ENCODE assay signal across 30 cellular contexts in genomic region chr21:39169906-39170305, GRCh38.
"Had no signal": no experiment of that assay in that cellular context is flagged by ENCODE, and none has a peak within 500 bp of the region (broad histone marks: within the 10 kb centered on the region; RNA-seq: fewer than 3 reads in every experiment).

No MANE protein-coding gene starts in this region.

- H2AFZ ChIP-seq: neural progenitor cell, parathyroid adenoma had no signal

- H3K79me2 ChIP-seq: parathyroid adenoma had no signal

- H3K4me1 ChIP-seq: neural progenitor cell, parathyroid adenoma, thyroid gland, tibial nerve, upper lobe of left lung, vagina had no signal

- ATAC-seq: naive thymus-derived CD4-positive, alpha-beta T cell; natural killer cell; psoas muscle; right cardiac atrium; sciatic nerve; stimulated activated memory B cell treated with anti-CD40 and anti-IgM and Interleukin-4, amounts not matched to agents 10 μg/mL and 1 μg/mL and 100 μg/mL, for 72 hours; stimulated activated naive CD8-positive, alpha-beta T cell treated with anti-CD3 and anti-CD28 coated beads, Interleukin-15, amount 100 ng/mL, for 72 hours; stimulated activated naive CD8-positive, alpha-beta T cell treated with anti-CD3 and anti-CD28 coated beads, Interleukin-15, Interleukin-2, amounts not matched to agents 100 U/mL and 50 U/mL, for 24 hours had no signal

- H3K36me3 ChIP-seq: neural progenitor cell, ovary, thoracic aorta had no signal

- H3K4me2 ChIP-seq: neural progenitor cell, smooth muscle cell had no signal

- H3K4me3 ChIP-seq: neural progenitor cell, ovary, psoas muscle, skin epidermis, smooth muscle cell, spleen, thoracic aorta, thyroid gland, tibial nerve, upper lobe of left lung, vagina had no signal

- H3K27ac ChIP-seq: neural progenitor cell, ovary, parathyroid adenoma, psoas muscle, skin epidermis, spleen, thoracic aorta, thyroid gland, tibial nerve, upper lobe of left lung, vagina had no signal

- H3K9me3 ChIP-seq: ovary, psoas muscle, thoracic aorta, thyroid gland, vagina had no signal

- H3K27me3 ChIP-seq: neural progenitor cell, ovary, spleen, thyroid gland, tibial nerve, upper lobe of left lung, vagina had no signal

- H3K9ac ChIP-seq: neural progenitor cell, parathyroid adenoma had no signal

- FAIRE-seq: urothelium cell line had no signal

- DNase-seq: naive thymus-derived CD4-positive, alpha-beta T cell; natural killer cell; occipital lobe; ovary; posterior cingulate gyrus; psoas muscle; right cardiac atrium; spleen; stimulated activated CD4-positive, alpha-beta T cell treated with anti-CD3 and anti-CD28 coated beads, Interleukin-12 subunit alpha, Interleukin-12 subunit beta, amount 100 ng/mL, for 4 hours; stimulated activated CD4-positive, alpha-beta T cell treated with anti-CD3 and anti-CD28 coated beads, Interleukin-1b, Interleukin-23, amount 100 ng/mL, for 48 hours; stimulated activated CD4-positive, alpha-beta T cell treated with anti-CD3 and anti-CD28 coated beads, Interleukin-4, amount 100 ng/mL, for 1 hour; stimulated activated CD4-positive, alpha-beta T cell treated with anti-CD3 and anti-CD28 coated beads, Interleukin-4, amount 100 ng/mL, for 4 hours; stimulated activated CD8-positive, alpha-beta memory T cell treated with anti-CD3 and anti-CD28 coated beads, Interleukin-4, amount 100 ng/mL, for 48 hours; stimulated activated naive CD4-positive, alpha-beta T cell; stimulated activated naive CD8-positive, alpha-beta T cell treated with anti-CD3 and anti-CD28 coated beads, Interleukin-15, amount 100 ng/mL, for 72 hours; stimulated activated naive CD8-positive, alpha-beta T cell treated with anti-CD3 and anti-CD28 coated beads, Interleukin-15, Interleukin-2, amounts not matched to agents 100 U/mL and 50 U/mL, for 24 hours; substantia nigra; thyroid gland; trophoblast cell; upper lobe of left lung had no signal
